In the genomic region with DNA sequence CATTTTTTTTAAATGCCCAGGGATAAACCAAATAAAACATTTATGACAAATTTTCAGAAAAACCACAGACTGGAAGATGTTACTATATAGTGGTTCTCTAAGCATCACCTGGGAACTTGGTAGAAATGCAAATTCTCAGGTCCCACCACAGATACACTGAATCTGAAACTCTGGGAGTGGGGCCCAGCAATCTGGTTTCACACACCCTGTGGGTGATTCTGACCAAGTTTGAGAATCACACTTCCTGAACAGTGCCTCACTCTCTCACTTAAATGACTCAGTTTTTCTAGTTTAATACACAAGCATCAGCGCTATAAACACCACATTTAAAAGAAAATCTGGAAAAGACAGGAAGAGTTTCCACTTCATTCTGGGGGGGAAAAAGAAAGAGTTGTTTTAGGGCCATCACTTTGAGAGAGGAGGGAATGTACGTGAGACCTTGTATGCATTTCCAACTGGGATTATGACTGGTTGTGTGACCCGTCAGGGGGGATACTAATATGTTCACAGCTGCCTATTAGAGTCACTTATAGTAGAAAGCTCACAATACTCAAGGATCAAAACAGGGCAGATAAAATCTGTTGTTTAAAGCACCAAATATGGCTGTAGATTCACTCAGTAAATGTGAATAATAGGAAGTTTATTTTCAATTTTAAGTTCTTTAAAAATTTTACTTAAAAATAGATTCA, we compare ENCODE assay signal across 12 cellular contexts.
DNase-seq lines count a peak whose midpoint lies in the region; ATAC-seq and TF ChIP-seq lines count a peak whose summit lies in the region.
"Had no signal": no experiment of that assay in that cellular context is flagged by ENCODE, and none has a peak within 500 bp of the region (broad histone marks: within the 10 kb centered on the region; RNA-seq: fewer than 3 reads in every experiment).

No MANE protein-coding gene starts in this region.

- peaks cover 14% of the 10 kb centered on the region for H3K27me3 Mint-ChIP-seq in T-helper 17 cell
- H3K27me3 Mint-ChIP-seq in CD8-positive, alpha-beta memory T cell = peaks cover 4% of the 10 kb centered on the region in 2 donors
- H3K27me3 Mint-ChIP-seq: brain had no signal

- no peak overlapping the region for H3K27ac ChIP-seq in CD8-positive, alpha-beta memory T cell (ENCODE audit: low read depth, low read length)

- no peaks in the 10 kb centered on the region for H3K9me3 ChIP-seq in T-helper 17 cell (ENCODE audit: control insufficient read depth, low read length, poor library complexity, severe bottlenecking)
- no peaks in the 10 kb centered on the region for H3K9me3 ChIP-seq in CD8-positive, alpha-beta memory T cell (ENCODE audit: low read length)

- no peaks in the 10 kb centered on the region for H3K36me3 ChIP-seq in CD8-positive, alpha-beta memory T cell (ENCODE audit: insufficient read depth, low read length)

- peak; percentile 89 for ATAC-seq in GM18907 (IDR thresholded peaks at IDR 0.05; ENCODE audit: unreplicated experiment)
- ATAC-seq in HG03575 (IDR thresholded peaks at IDR 0.05; ENCODE audit: extremely low read depth, insufficient number of reproducible peaks, low FRiP score, unreplicated experiment) = peak; percentile 84
- ATAC-seq in T-helper 17 cell = no peak

- POLR2A ChIA-PET in CD8-positive, alpha-beta memory T cell (lab: Charles Lee) = no interaction called here

- CTCF ChIA-PET in CD8-positive, alpha-beta memory T cell (lab: Charles Lee) = no interaction called here

- H3K27me3 ChIP-seq in CD8-positive, alpha-beta memory T cell (ENCODE audit: insufficient read depth, low read length, poor library complexity, severe bottlenecking) = no peaks in the 10 kb centered on the region

- H3K4me1 ChIP-seq in CD8-positive, alpha-beta memory T cell (ENCODE audit: insufficient read depth, low read length) = no peaks in the 10 kb centered on the region

- H3K4me3 ChIP-seq in CD8-positive, alpha-beta memory T cell (ENCODE audit: low read length) = no peak overlapping the region

- H3K4me3 Mint-ChIP-seq in T-helper 17 cell = no peak overlapping the region
- no peak overlapping the region for H3K4me3 Mint-ChIP-seq in CD8-positive, alpha-beta memory T cell
- H3K4me3 Mint-ChIP-seq: brain had no signal

- no peaks in the 10 kb centered on the region for H3K4me1 Mint-ChIP-seq in T-helper 17 cell
- H3K4me1 Mint-ChIP-seq in CD8-positive, alpha-beta memory T cell = peaks cover 0 to 9% (median 0%) of the 10 kb centered on the region in 3 donors
- H3K4me1 Mint-ChIP-seq: brain had no signal

- no peak for TF ChIP-seq CTCF in GM20000 (IDR thresholded peaks at IDR 0.05; ENCODE audit: extremely low read depth, missing control alignments)

- peak; percentile 21 for DNase-seq in HCEC 1CT
- DNase-seq in stimulated activated CD4-positive, alpha-beta T cell treated with anti-CD3 and anti-CD28 coated beads, Interleukin-2, amount 100 ng/mL, for 48 hours = peak; percentile 29 to 41
- DNase-seq in NCI-H1930 (lab: John Stamatoyannopoulos, UW) = no peak
- no peak for DNase-seq in GM20000 (ENCODE audit: low spot score)
- no peak for DNase-seq in T-helper 17 cell
- no peak for DNase-seq in CD8-positive, alpha-beta memory T cell
- DNase-seq: head of caudate nucleus, Right ventricle myocardium superior, trophoblast cell had no signal

- H3K9me3 Mint-ChIP-seq in CD8-positive, alpha-beta memory T cell = no peaks in the 10 kb centered on the region
- H3K9me3 Mint-ChIP-seq: brain had no signal

- H3K36me3 Mint-ChIP-seq in T-helper 17 cell (ENCODE audit: low read depth) = no peaks in the 10 kb centered on the region
- H3K36me3 Mint-ChIP-seq in CD8-positive, alpha-beta memory T cell = no peaks in the 10 kb centered on the region
- H3K36me3 Mint-ChIP-seq: brain had no signal

- H3K27ac Mint-ChIP-seq in T-helper 17 cell = no peak overlapping the region
- no peak overlapping the region for H3K27ac Mint-ChIP-seq in CD8-positive, alpha-beta memory T cell
- H3K27ac Mint-ChIP-seq: brain had no signal

Comparison
In these comparisons a context has a peak if more than half of its experiments do, and no peak if none do; other contexts are left out.
1. DNase-seq: peak in HCEC 1CT (single experiment) and stimulated activated CD4-positive, alpha-beta T cell treated with anti-CD3 and anti-CD28 coated beads, Interleukin-2, amount 100 ng/mL, for 48 hours (2 of 2); none in NCI-H1930 (0 of 2), GM20000 (single experiment), T-helper 17 cell (0 of 3) and CD8-positive, alpha-beta memory T cell (0 of 5).